30 cellular contexts compared by ENCODE assay signal in genomic region chr5:133311171-133311570, GRCh38.
"Had no signal": no experiment of that assay in that cellular context is flagged by ENCODE, and none has a peak within 500 bp of the region (broad histone marks: within the 10 kb centered on the region; RNA-seq: fewer than 3 reads in every experiment).

No MANE protein-coding gene starts in this region.

- H3K27ac Mint-ChIP-seq: activated CD4-positive, alpha-beta memory T cell treated with anti-CD3 and anti-CD28 coated beads for 36 hours; activated CD4-positive, alpha-beta T cell treated with anti-CD3 and anti-CD28 coated beads for 36 hours; activated CD4-positive, alpha-beta T cell treated with anti-CD3 and anti-CD28 coated beads, Interleukin-2, amount 10 ng/mL, durations not matched to agents 24 days and 14 days; activated CD8-positive, alpha-beta memory T cell treated with anti-CD3 and anti-CD28 coated beads, Interleukin-2, amount 10 ng/mL, durations not matched to agents 7 days and 5 days; activated CD8-positive, alpha-beta T cell treated with anti-CD3 and anti-CD28 coated beads, Interleukin-2, amount 10 ng/mL, durations not matched to agents 7 days and 5 days; activated naive CD4-positive, alpha-beta T cell treated with anti-CD3 and anti-CD28 coated beads, Interleukin-2, amount 10 ng/mL, durations not matched to agents 7 days and 5 days; activated naive CD4-positive, alpha-beta T cell treated with anti-CD3 and anti-CD28 coated beads, Interleukin-2, amount 50 U/mL, for 72 hours; activated naive CD8-positive, alpha-beta T cell treated with anti-CD3 and anti-CD28 coated beads, Interleukin-2, amount 10 ng/mL, durations not matched to agents 7 days and 5 days; activated T-helper 1 cell treated with anti-CD3 and anti-CD28 coated beads, Interleukin-12 subunit alpha, Interleukin-12 subunit beta, Interleukin-2, Interleukin-4 antibody, amounts not matched to agents 30 ng/mL and 10 ng/mL and 1 ng/mL, durations not matched to agents 14 hours and 24 hours and 36 hours; activated T-helper 2 cell treated with anti-CD3 and anti-CD28 coated beads, Interferon-gamma antibody, Interleukin-2, Interleukin-4, amounts not matched to agents 10 μg/mL and 5 μg/mL and 100 μg/mL, durations not matched to agents 14 hours and 24 hours and 36 hours; brain had no signal

- H3K27me3 Mint-ChIP-seq: activated CD4-positive, alpha-beta memory T cell treated with anti-CD3 and anti-CD28 coated beads for 36 hours; activated CD4-positive, alpha-beta T cell treated with anti-CD3 and anti-CD28 coated beads, Interleukin-2, amount 10 ng/mL, durations not matched to agents 24 days and 14 days had no signal

- H3K4me1 Mint-ChIP-seq: activated CD4-positive, alpha-beta T cell treated with anti-CD3 and anti-CD28 coated beads for 36 hours; activated CD8-positive, alpha-beta memory T cell treated with anti-CD3 and anti-CD28 coated beads, Interleukin-2, amount 10 ng/mL, durations not matched to agents 7 days and 5 days; activated naive CD4-positive, alpha-beta T cell treated with anti-CD3 and anti-CD28 coated beads, Interleukin-2, amount 10 ng/mL, durations not matched to agents 7 days and 5 days; brain had no signal

- H3K27me3 ChIP-seq: ascending aorta, breast epithelium, cardiac muscle cell, colonic mucosa had no signal

- H3K36me3 ChIP-seq: ascending aorta, breast epithelium, cardiac muscle cell, colonic mucosa, esophagus squamous epithelium, gastroesophageal sphincter had no signal

- H3K4me1 ChIP-seq: ascending aorta, breast epithelium, colonic mucosa, esophagus squamous epithelium, gastroesophageal sphincter had no signal

- H3K4me3 Mint-ChIP-seq: activated CD4-positive, alpha-beta memory T cell treated with anti-CD3 and anti-CD28 coated beads for 36 hours; activated CD4-positive, alpha-beta T cell treated with anti-CD3 and anti-CD28 coated beads for 36 hours; activated CD4-positive, alpha-beta T cell treated with anti-CD3 and anti-CD28 coated beads, Interleukin-2, amount 10 ng/mL, durations not matched to agents 24 days and 14 days; activated CD8-positive, alpha-beta memory T cell treated with anti-CD3 and anti-CD28 coated beads, Interleukin-2, amount 10 ng/mL, durations not matched to agents 7 days and 5 days; activated CD8-positive, alpha-beta T cell treated with anti-CD3 and anti-CD28 coated beads, Interleukin-2, amount 10 ng/mL, durations not matched to agents 7 days and 5 days; activated naive CD4-positive, alpha-beta T cell treated with anti-CD3 and anti-CD28 coated beads, Interleukin-2, amount 10 ng/mL, durations not matched to agents 7 days and 5 days; activated naive CD8-positive, alpha-beta T cell treated with anti-CD3 and anti-CD28 coated beads, Interleukin-2, amount 10 ng/mL, durations not matched to agents 7 days and 5 days; activated T-helper 1 cell treated with anti-CD3 and anti-CD28 coated beads, Interleukin-12 subunit alpha, Interleukin-12 subunit beta, Interleukin-2, Interleukin-4 antibody, amounts not matched to agents 30 ng/mL and 10 ng/mL and 1 ng/mL, durations not matched to agents 14 hours and 24 hours and 36 hours; brain had no signal

- H3K36me3 Mint-ChIP-seq: activated CD4-positive, alpha-beta memory T cell treated with anti-CD3 and anti-CD28 coated beads for 36 hours; activated CD8-positive, alpha-beta memory T cell treated with anti-CD3 and anti-CD28 coated beads, Interleukin-2, amount 10 ng/mL, durations not matched to agents 7 days and 5 days; activated naive CD4-positive, alpha-beta T cell treated with anti-CD3 and anti-CD28 coated beads, Interleukin-2, amount 10 ng/mL, durations not matched to agents 7 days and 5 days; activated naive CD4-positive, alpha-beta T cell treated with anti-CD3 and anti-CD28 coated beads, Interleukin-2, amount 50 U/mL, for 72 hours; activated naive CD8-positive, alpha-beta T cell treated with anti-CD3 and anti-CD28 coated beads, Interleukin-2, amount 10 ng/mL, durations not matched to agents 7 days and 5 days; brain had no signal

- H3K9me3 ChIP-seq: ascending aorta, breast epithelium, colonic mucosa, esophagus squamous epithelium, gastroesophageal sphincter had no signal

- H3K9me3 Mint-ChIP-seq: activated CD4-positive, alpha-beta memory T cell treated with anti-CD3 and anti-CD28 coated beads for 36 hours; activated CD4-positive, alpha-beta T cell treated with anti-CD3 and anti-CD28 coated beads, Interleukin-2, amount 10 ng/mL, durations not matched to agents 24 days and 14 days; activated naive CD4-positive, alpha-beta T cell treated with anti-CD3 and anti-CD28 coated beads, Interleukin-2, amount 10 ng/mL, durations not matched to agents 7 days and 5 days; activated naive CD4-positive, alpha-beta T cell treated with anti-CD3 and anti-CD28 coated beads, Interleukin-2, amount 50 U/mL, for 72 hours; activated naive CD8-positive, alpha-beta T cell treated with anti-CD3 and anti-CD28 coated beads, Interleukin-2, amount 10 ng/mL, durations not matched to agents 7 days and 5 days; activated T-helper 1 cell treated with anti-CD3 and anti-CD28 coated beads, Interleukin-12 subunit alpha, Interleukin-12 subunit beta, Interleukin-2, Interleukin-4 antibody, amounts not matched to agents 30 ng/mL and 10 ng/mL and 1 ng/mL, durations not matched to agents 14 hours and 24 hours and 36 hours; activated T-helper 2 cell treated with anti-CD3 and anti-CD28 coated beads, Interferon-gamma antibody, Interleukin-2, Interleukin-4, amounts not matched to agents 10 μg/mL and 5 μg/mL and 100 μg/mL, durations not matched to agents 14 hours and 24 hours and 36 hours; brain had no signal

- H3K27ac ChIP-seq: ascending aorta, breast epithelium, cardiac muscle cell, colonic mucosa, epithelial cell of prostate, esophagus squamous epithelium, gastroesophageal sphincter had no signal

- DNase-seq: activated CD4-positive, alpha-beta memory T cell treated with anti-CD3 and anti-CD28 coated beads for 36 hours; activated CD4-positive, alpha-beta T cell treated with anti-CD3 and anti-CD28 coated beads for 36 hours; activated CD4-positive, alpha-beta T cell treated with anti-CD3 and anti-CD28 coated beads, Interleukin-2, amount 10 ng/mL, durations not matched to agents 24 days and 14 days; activated CD4-positive, CD25-positive, alpha-beta regulatory T cell; activated CD4-positive, CD25-positive, alpha-beta regulatory T cell treated with anti-CD3 and anti-CD28 coated beads, Interleukin-2, amount 50 U/mL, for 72 hours; activated CD8-positive, alpha-beta memory T cell treated with anti-CD3 and anti-CD28 coated beads, Interleukin-2, amount 10 ng/mL, durations not matched to agents 7 days and 5 days; activated CD8-positive, alpha-beta memory T cell treated with anti-CD3 and anti-CD28 coated beads, Interleukin-2, amount 50 U/mL, for 4 hours; activated CD8-positive, alpha-beta T cell treated with anti-CD3 and anti-CD28 coated beads, Interleukin-2, amount 10 ng/mL, durations not matched to agents 7 days and 5 days; activated effector memory CD4-positive, alpha-beta T cell treated with anti-CD3 and anti-CD28 coated beads, Interleukin-2, amount 50 U/mL, for 16 hours; activated naive CD4-positive, alpha-beta T cell treated with anti-CD3 and anti-CD28 coated beads, Interleukin-2, amount 10 ng/mL, durations not matched to agents 7 days and 5 days; activated naive CD8-positive, alpha-beta T cell treated with anti-CD3 and anti-CD28 coated beads, Interleukin-2, amount 10 ng/mL, durations not matched to agents 7 days and 5 days; activated T-cell treated with anti-CD3 and anti-CD28 coated beads, Interleukin-2, amount 50 U/mL, for 1 hour; activated T-cell treated with anti-CD3 and anti-CD28 coated beads, Interleukin-2, amount 50 U/mL, for 48 hours; central memory CD4-positive, alpha-beta T cell; cerebellar nuclear complex; colonic mucosa; effector CD8-positive, alpha-beta T cell; esophagus squamous epithelium; foreskin melanocyte; SW 1271; T-helper 2 cell had no signal

- H3K4me3 ChIP-seq: ascending aorta, breast epithelium, cardiac muscle cell, colonic mucosa, esophagus squamous epithelium, gastroesophageal sphincter had no signal

- ATAC-seq: activated CD4-positive, alpha-beta T cell treated with anti-CD3 and anti-CD28 coated beads for 36 hours; activated CD8-positive, alpha-beta memory T cell treated with anti-CD3 and anti-CD28 coated beads, Interleukin-2, amount 10 ng/mL, durations not matched to agents 7 days and 5 days; activated CD8-positive, alpha-beta T cell treated with anti-CD3 and anti-CD28 coated beads, Interleukin-2, amount 10 ng/mL, durations not matched to agents 7 days and 5 days; activated naive CD4-positive, alpha-beta T cell treated with anti-CD3 and anti-CD28 coated beads, Interleukin-2, amount 50 U/mL, for 72 hours had no signal
